18 cellular contexts compared by ENCODE assay signal in genomic region chr1:66937529-66938234, GRCh38. TPM values are rescaled to one million over a fixed set of nuclear protein-coding genes. Genes with fewer than 3 reads are reported as not detected.
DNase-seq lines count a peak whose midpoint lies in the region; ATAC-seq and TF ChIP-seq lines count a peak whose summit lies in the region.
"Had no signal": no experiment of that assay in that cellular context is flagged by ENCODE, and none has a peak within 500 bp of the region (broad histone marks: within the 10 kb centered on the region; RNA-seq: fewer than 3 reads in every experiment).

No MANE protein-coding gene starts in this region.

- peak overlapping the region; percentile 36 for H3K4me3 Mint-ChIP-seq in CD4-positive, alpha-beta T cell
- H3K4me3 Mint-ChIP-seq in activated T-helper 17 cell treated with anti-CD3 and anti-CD28 coated beads, Interleukin-2, amount 50 U/mL, for 72 hours = peak overlapping the region; percentile 57

- H3K27ac Mint-ChIP-seq in CD4-positive, alpha-beta T cell = peak overlapping the region; percentile 69
- H3K27ac Mint-ChIP-seq in activated T-helper 17 cell treated with anti-CD3 and anti-CD28 coated beads, Interleukin-2, amount 50 U/mL, for 72 hours = no peak overlapping the region

- H3K9ac ChIP-seq in GM23248 = no peak overlapping the region
- H3K9ac ChIP-seq: BLaER1 treated with 17β-estradiol and CSF1 and Interleukin-3, amounts not matched to agents 10 nM and 100 nM had no signal

- CTCF ChIA-PET in CD4-positive, alpha-beta T cell (lab: Charles Lee) = no interaction called here

- no peaks in the 10 kb centered on the region for H3K9me2 ChIP-seq in GM23248 (ENCODE audit: insufficient read depth)

- no peak overlapping the region for H3K27ac ChIP-seq in CD4-positive, alpha-beta T cell (ENCODE audit: low read depth, low read length)
- H3K27ac ChIP-seq in GM23248 = peak overlapping the region; percentile 57
- no peak overlapping the region for H3K27ac ChIP-seq in gastroesophageal sphincter
- H3K27ac ChIP-seq: coronary artery, gastrocnemius medialis, pancreas, suprapubic skin, VCaP had no signal

- in situ Hi-C loops in GM23248 (cut with MboI) = no loop called here

- H3K27me3 ChIP-seq in CD4-positive, alpha-beta T cell (ENCODE audit: control insufficient read depth, insufficient read depth, low read length) = no peaks in the 10 kb centered on the region
- H3K27me3 ChIP-seq in GM23248 (replicated peaks; ENCODE audit: insufficient read depth) (no peaks in the 10 kb centered on the region), gastroesophageal sphincter (no peaks in the 10 kb centered on the region)
- H3K27me3 ChIP-seq: BLaER1 treated with 17β-estradiol and CSF1 and Interleukin-3, amounts not matched to agents 10 nM and 100 nM; gastrocnemius medialis; pancreas; suprapubic skin had no signal

- H3K27me3 Mint-ChIP-seq in CD4-positive, alpha-beta T cell = no peaks in the 10 kb centered on the region
- H3K27me3 Mint-ChIP-seq in activated T-helper 17 cell treated with anti-CD3 and anti-CD28 coated beads, Interleukin-2, amount 50 U/mL, for 72 hours = no peaks in the 10 kb centered on the region

- no peak for TF ChIP-seq CTCF in CD4-positive, alpha-beta T cell (IDR thresholded peaks at IDR 0.05)
- no peak for TF ChIP-seq CTCF in mucosa of descending colon (IDR thresholded peaks at IDR 0.05)
- no peak for TF ChIP-seq CTCF in gastroesophageal sphincter (IDR thresholded peaks at IDR 0.05)

- no peaks in the 10 kb centered on the region for H3K9me3 ChIP-seq in CD4-positive, alpha-beta T cell (ENCODE audit: control insufficient read depth, low read length)
- H3K9me3 ChIP-seq in GM23248 (ENCODE audit: low read depth) (no peaks in the 10 kb centered on the region), mucosa of descending colon (no peaks in the 10 kb centered on the region), gastroesophageal sphincter (no peaks in the 10 kb centered on the region)
- H3K9me3 ChIP-seq: BLaER1 treated with 17β-estradiol and CSF1 and Interleukin-3, amounts not matched to agents 10 nM and 100 nM; gastrocnemius medialis; HAP-1; pancreas; suprapubic skin had no signal

- H4K20me1 ChIP-seq in GM23248 (ENCODE audit: insufficient read depth) = peaks cover 4% of the 10 kb centered on the region; the same call in 1 of the 2 replicates

- H3K36me3 Mint-ChIP-seq in CD4-positive, alpha-beta T cell (ENCODE audit: low read depth) = peaks cover 37% of the 10 kb centered on the region
- peaks cover 80% of the 10 kb centered on the region for H3K36me3 Mint-ChIP-seq in activated T-helper 17 cell treated with anti-CD3 and anti-CD28 coated beads, Interleukin-2, amount 50 U/mL, for 72 hours (ENCODE audit: low read depth)

- no peak for TF ChIP-seq POLR2A in gastroesophageal sphincter (IDR thresholded peaks at IDR 0.05)

- H3F3A ChIP-seq in GM23248 (ENCODE audit: insufficient read depth) = peaks cover 36% of the 10 kb centered on the region

- H3K4me1 Mint-ChIP-seq in CD4-positive, alpha-beta T cell (ENCODE audit: low read depth) = peaks cover 97% of the 10 kb centered on the region
- H3K4me1 Mint-ChIP-seq in activated T-helper 17 cell treated with anti-CD3 and anti-CD28 coated beads, Interleukin-2, amount 50 U/mL, for 72 hours = peaks cover 46% of the 10 kb centered on the region

- H3K4me1 ChIP-seq in GM23248 (ENCODE audit: insufficient read depth) (peaks cover 54% of the 10 kb centered on the region), mucosa of descending colon (ENCODE audit: low read depth) (peaks cover 50% of the 10 kb centered on the region), gastroesophageal sphincter (peaks cover 0 to 88% (median 13%) of the 10 kb centered on the region in 3 donors)

- peak overlapping the region; percentile 60 for H3K4me2 ChIP-seq in GM23248 (ENCODE audit: unreplicated experiment)

- WGBS in GM23248 (ENCODE audit: low coverage in 1 of 2, low lambda C conversion rate in 2 of 2, missing lambda C conversion rate in 2 of 2), 2 experiments = 0% methylated on average over 1 of the region's 1 CpG
- 40 to 42% methylated on average over 1 of the region's 1 CpG for WGBS in gastroesophageal sphincter (ENCODE audit: low coverage in 1 of 2), 2 donors

- no peak for ATAC-seq in CD4-positive, alpha-beta T cell (ENCODE audit: poor library complexity)
- no peak for ATAC-seq in activated T-helper 17 cell treated with anti-CD3 and anti-CD28 coated beads, Interleukin-2, amount 50 U/mL, for 72 hours (replicated peaks)
- ATAC-seq in mucosa of descending colon = peak; percentile 27
- ATAC-seq in HG03432 (IDR thresholded peaks at IDR 0.05; ENCODE audit: unreplicated experiment) = no peak
- no peak for ATAC-seq in gastroesophageal sphincter
- ATAC-seq: gastrocnemius medialis had no signal

- POLR2A ChIA-PET in CD4-positive, alpha-beta T cell (lab: Charles Lee) = interaction anchor here (1.1 kb wide), 3 partner anchors 10 to 44 kb away, joined by 3 to 4 read pairs (median 3); partner anchors contain the start of genes DNAI4 and MIER1

- no peak overlapping the region for H2AFZ ChIP-seq in GM23248

- TF ChIP-seq EP300 in gastroesophageal sphincter (IDR thresholded peaks at IDR 0.05) = no peak

- H3K4me3 ChIP-seq in GM23248 = no peak overlapping the region
- no peak overlapping the region for H3K4me3 ChIP-seq in mucosa of descending colon
- no peak overlapping the region for H3K4me3 ChIP-seq in gastroesophageal sphincter
- H3K4me3 ChIP-seq: BLaER1 treated with 17β-estradiol and CSF1 and Interleukin-3, amounts not matched to agents 10 nM and 100 nM; coronary artery; gastrocnemius medialis; HAP-1; pancreas; suprapubic skin had no signal

- intact Hi-C loops in CD4-positive, alpha-beta T cell (cut with DNase I, micrococcal nuclease) = loop anchor here (10.0 kb wide), 2 partner anchors 117 to 1513 kb away; partner anchors contain the start of genes LEPR (in 1 of the 2), LEPROT (in 1 of the 2) and SLC35D1 (in 1 of the 2)
- intact Hi-C loops in mucosa of descending colon (cut with DNase I, micrococcal nuclease) = no loop called here

- no peak for DNase-seq in CD4-positive, alpha-beta T cell
- DNase-seq in GM23248 = no peak
- no peak for DNase-seq in mucosa of descending colon
- no peak for DNase-seq in globus pallidus (ENCODE audit: low spot score)
- DNase-seq: activated gamma-delta T cell; DMS53; gastrocnemius medialis; NCI-H1436 treated with DMSO at 0.1 percent for 48 hours; pancreas; stimulated activated CD4-positive, alpha-beta T cell treated with anti-CD3 and anti-CD28 coated beads, Interleukin-2, amount 100 ng/mL, for 48 hours had no signal

- H3K9me3 Mint-ChIP-seq in CD4-positive, alpha-beta T cell = no peaks in the 10 kb centered on the region
- no peaks in the 10 kb centered on the region for H3K9me3 Mint-ChIP-seq in activated T-helper 17 cell treated with anti-CD3 and anti-CD28 coated beads, Interleukin-2, amount 50 U/mL, for 72 hours

- H3K36me3 ChIP-seq in GM23248 (ENCODE audit: low read depth) = no peaks in the 10 kb centered on the region
- no peaks in the 10 kb centered on the region for H3K36me3 ChIP-seq in mucosa of descending colon (ENCODE audit: low read depth)
- no peaks in the 10 kb centered on the region for H3K36me3 ChIP-seq in gastroesophageal sphincter
- H3K36me3 ChIP-seq: gastrocnemius medialis, pancreas had no signal

- peaks cover 100% of the 10 kb centered on the region for H3K79me2 ChIP-seq in GM23248 (ENCODE audit: insufficient read depth)

RNA-seq across cellular contexts. Expression of gene MIER1, which starts 12.9 kb away (rescaled TPM):
- total RNA-seq in CD4-positive, alpha-beta T cell = 100 to 1,000 TPM; 106 to 107 TPM
- 34.8 and 38.1 TPM in 2 replicates for total RNA-seq in GM23248 (2014; rRNA removed; shearing (Covaris generic))
- 36.8 and 37.8 TPM in 2 replicates for polyA plus RNA-seq in GM23248 (2016; fragmentation: Nextera tagmentation; extraction: Ambion mirVana)
- 10 to 100 TPM; 44.7 to 60.0 TPM for total RNA-seq in activated T-helper 17 cell treated with anti-CD3 and anti-CD28 coated beads, Interleukin-2, amount 50 U/mL, for 72 hours
- 10 to 100 TPM; 73.2 to 78.2 (median 77.2) TPM for total RNA-seq in mucosa of descending colon
- total RNA-seq in gastroesophageal sphincter = 10 to 100 TPM; 53.2 to 65.6 (median 57.6) TPM

RNA-seq across cellular contexts. Expression of gene DNAI4, which starts 13.0 kb away (rescaled TPM):
- total RNA-seq in CD4-positive, alpha-beta T cell = 1 to 10 TPM; 5.0 to 8.8 TPM
- total RNA-seq in GM23248 (2014; rRNA removed; shearing (Covaris generic)) = 7.3 and 9.9 TPM in 2 replicates
- 3.2 and 4.2 TPM in 2 replicates for polyA plus RNA-seq in GM23248 (2016; fragmentation: Nextera tagmentation; extraction: Ambion mirVana)
- 1 to 10 TPM in 1 of 2 donors, under 1 TPM in 1; 0.65 to 1.4 TPM for total RNA-seq in activated T-helper 17 cell treated with anti-CD3 and anti-CD28 coated beads, Interleukin-2, amount 50 U/mL, for 72 hours
- 10 to 100 TPM; 14.8 to 38.0 (median 25.1) TPM for total RNA-seq in mucosa of descending colon
- 10 to 100 TPM in 1 of 4 donors, 1 to 10 TPM in 2, under 1 TPM in 1; 0.49 to 10.1 (median 4.7) TPM for total RNA-seq in gastroesophageal sphincter

Comparison
In these comparisons a context has a peak if more than half of its experiments do, and no peak if none do; other contexts are left out.
1. intact Hi-C loops: an anchor here in CD4-positive, alpha-beta T cell (10.0 kb wide); none called in mucosa of descending colon.